Comparison of ENCODE assay signal across 19 cellular contexts in genomic region chr10:58734116-58734515, GRCh38.
A peak's percentile ranks its signal among the peaks of the same experiment; 100 is the strongest.
DNase-seq lines count a peak whose midpoint lies in the region; ATAC-seq, FAIRE-seq and TF ChIP-seq lines count a peak whose summit lies in the region.
"Had no signal": no experiment of that assay in that cellular context is flagged by ENCODE, and none has a peak within 500 bp of the region (broad histone marks: within the 10 kb centered on the region; RNA-seq: fewer than 3 reads in every experiment).

No MANE protein-coding gene starts in this region.

- no peak overlapping the region for H3K27ac ChIP-seq in H9 (ENCODE audit: insufficient read length, low read depth, low read length)
- no peak overlapping the region for H3K27ac ChIP-seq in astrocyte (ENCODE audit: low read depth, low read length)
- no peak overlapping the region for H3K27ac ChIP-seq in mesenchymal stem cell (ENCODE audit: low read length, poor library complexity, severe bottlenecking)
- H3K27ac ChIP-seq in vagina: no peak overlapping the region
- H3K27ac ChIP-seq in right cardiac atrium (ENCODE audit: low read length): no peak overlapping the region
- H3K27ac ChIP-seq: pancreas, upper lobe of left lung had no signal

- no peak overlapping the region for H4K5ac ChIP-seq in H9 (ENCODE audit: insufficient read length, low read depth, low read length)

- no peak overlapping the region for H2BK12ac ChIP-seq in H9 (ENCODE audit: insufficient read length, low read depth, low read length)
- H2BK12ac ChIP-seq in mesenchymal stem cell (ENCODE audit: low read length in 2 of 2): no peak overlapping the region

- H3K4ac ChIP-seq in H9 (ENCODE audit: low read depth, low read length) (no peak overlapping the region), mesenchymal stem cell (ENCODE audit: low read depth in 1 of 2, low read length in 2 of 2) (no peak overlapping the region)

- H3K14ac ChIP-seq in H9 (ENCODE audit: insufficient read depth, low read length) (no peak overlapping the region), mesenchymal stem cell (ENCODE audit: low read length in 2 of 2) (no peak overlapping the region)

- no peak overlapping the region for H3K23ac ChIP-seq in H9 (ENCODE audit: insufficient read length, low read depth, low read length)
- H3K23ac ChIP-seq in mesenchymal stem cell (ENCODE audit: low read length in 2 of 2): no peak overlapping the region

- H3K18ac ChIP-seq in H9 (ENCODE audit: insufficient read length, low read depth, low read length) (no peak overlapping the region), mesenchymal stem cell (ENCODE audit: low read depth in 1 of 2, low read length in 2 of 2) (no peak overlapping the region)

- H3K36me3 Mint-ChIP-seq in H9 (ENCODE audit: insufficient read depth in 1 of 3, low read depth in 3 of 3) (peaks cover 10 to 18% (median 12%) of the 10 kb centered on the region in 3 experiments), astrocyte (ENCODE audit: low read depth, unreplicated experiment) (peaks cover 21% of the 10 kb centered on the region), endothelial cell (ENCODE audit: low read depth, unreplicated experiment) (peaks cover 13% of the 10 kb centered on the region)

- H4K20me1 ChIP-seq in H9 (ENCODE audit: control insufficient read depth, insufficient read depth, insufficient read length): no peaks in the 10 kb centered on the region
- peaks cover 19% of the 10 kb centered on the region for H4K20me1 ChIP-seq in astrocyte (ENCODE audit: insufficient read depth, low read length)

- H3K79me2 ChIP-seq in H9 (ENCODE audit: insufficient read depth, low read length): no peaks in the 10 kb centered on the region
- peaks cover 14% of the 10 kb centered on the region for H3K79me2 ChIP-seq in astrocyte (ENCODE audit: insufficient read depth, low read length)

- H4K91ac ChIP-seq in H9 (ENCODE audit: insufficient read length, low read depth, low read length) (no peak overlapping the region), mesenchymal stem cell (ENCODE audit: low read length) (no peak overlapping the region)

- intact Hi-C loops in vagina (cut with DNase I): no loop called here
- intact Hi-C loops in right cardiac atrium (cut with DNase I): no loop called here

- no peaks in the 10 kb centered on the region for H3K27me3 ChIP-seq in H9 (ENCODE audit: insufficient read depth, low read length)
- no peaks in the 10 kb centered on the region for H3K27me3 ChIP-seq in astrocyte (ENCODE audit: insufficient read depth, low read length)
- no peaks in the 10 kb centered on the region for H3K27me3 ChIP-seq in mesenchymal stem cell (ENCODE audit: control insufficient read depth in 1 of 2, insufficient read depth in 1 of 2, low read length in 2 of 2)
- H3K27me3 ChIP-seq in vagina: no peaks in the 10 kb centered on the region
- H3K27me3 ChIP-seq in right cardiac atrium (ENCODE audit: control insufficient read depth, insufficient read depth): no peaks in the 10 kb centered on the region
- H3K27me3 ChIP-seq: dorsolateral prefrontal cortex, pancreas, upper lobe of left lung had no signal

- TF ChIP-seq CTCF in AG09319 (IDR thresholded peaks at IDR 0.05; ENCODE audit: low read depth, low read length) (peak; percentile 4), H9 (conservative IDR thresholded peaks at IDR 0.05) (peak; percentile 20; the same call in 1 of the 3 replicates), astrocyte (IDR thresholded peaks at IDR 0.05; ENCODE audit: insufficient read depth, low read depth, low read length) (no peak), endothelial cell (IDR thresholded peaks at IDR 0.05; ENCODE audit: unreplicated experiment) (no peak), vagina (IDR thresholded peaks at IDR 0.05) (no peak)

- no peak overlapping the region for H3K56ac ChIP-seq in H9 (ENCODE audit: insufficient read length, low read depth, low read length)

- H3K36me3 ChIP-seq in astrocyte (ENCODE audit: insufficient read depth, low read length) (no peaks in the 10 kb centered on the region), mesenchymal stem cell (ENCODE audit: control insufficient read depth in 1 of 2, insufficient read depth in 2 of 2, low read depth in 1 of 2, low read length in 2 of 2) (peaks cover 18 to 38% of the 10 kb centered on the region in 2 experiments), vagina (no peaks in the 10 kb centered on the region)
- H3K36me3 ChIP-seq: pancreas, upper lobe of left lung had no signal

- H2BK5ac ChIP-seq in H9 (ENCODE audit: insufficient read length, low read length) (no peak overlapping the region), mesenchymal stem cell (ENCODE audit: low read depth, low read length, poor library complexity, severe bottlenecking) (no peak overlapping the region)

- no peak for ATAC-seq in GM21723 (IDR thresholded peaks at IDR 0.05; ENCODE audit: unreplicated experiment)
- ATAC-seq in right cardiac atrium: no peak
- ATAC-seq: pancreas had no signal

- H3K9me3 Mint-ChIP-seq in H9 (peaks cover 23 to 25% of the 10 kb centered on the region in 2 experiments), astrocyte (ENCODE audit: unreplicated experiment) (peaks cover 18% of the 10 kb centered on the region), endothelial cell (ENCODE audit: unreplicated experiment) (peaks cover 12% of the 10 kb centered on the region)

- no CpG with 5 or more reads among the region's 5 CpGs for WGBS in H9 (ENCODE audit: extremely low coverage, insufficient read length, low lambda C conversion rate)
- WGBS in mesenchymal stem cell: 86% methylated on average over 5 of the region's 5 CpGs
- 58% methylated on average over 5 of the region's 5 CpGs for WGBS in right cardiac atrium

- H3K27me3 Mint-ChIP-seq in H9 (ENCODE audit: low read depth): no peaks in the 10 kb centered on the region; the same call in 1 of the 2 replicates
- H3K27me3 Mint-ChIP-seq in astrocyte (ENCODE audit: low read depth, unreplicated experiment): no peaks in the 10 kb centered on the region
- peaks cover 2% of the 10 kb centered on the region for H3K27me3 Mint-ChIP-seq in endothelial cell (ENCODE audit: unreplicated experiment)
- H3K27me3 Mint-ChIP-seq: B cell had no signal

- H3K79me1 ChIP-seq in H9 (ENCODE audit: insufficient read depth, low read depth, low read length, poor library complexity, severe bottlenecking): no peaks in the 10 kb centered on the region
- H3K79me1 ChIP-seq in mesenchymal stem cell (replicated peaks; ENCODE audit: low read length, poor library complexity, severe bottlenecking): peaks cover 9% of the 10 kb centered on the region

- H3K4me3 ChIP-seq in astrocyte (ENCODE audit: insufficient read depth, low read depth, low read length): no peak overlapping the region
- H3K4me3 ChIP-seq in mesenchymal stem cell (ENCODE audit: insufficient read depth in 1 of 2, low read depth in 1 of 2, low read length in 2 of 2): no peak overlapping the region
- H3K4me3 ChIP-seq in vagina: no peak overlapping the region
- H3K4me3 ChIP-seq in right cardiac atrium (ENCODE audit: low read length): no peak overlapping the region
- H3K4me3 ChIP-seq: dorsolateral prefrontal cortex, left ventricle myocardium inferior, pancreas, upper lobe of left lung had no signal

- FAIRE-seq in astrocyte (lab: Jason Lieb, UNC): peak; percentile 9
- FAIRE-seq: pancreas had no signal

- H3K23me2 ChIP-seq in H9 (ENCODE audit: insufficient read length, low read depth, low read length, poor library complexity, severe bottlenecking): no peaks in the 10 kb centered on the region

- H3T11ph ChIP-seq in H9 (ENCODE audit: low read length): no peak overlapping the region

- H3K27ac Mint-ChIP-seq in H9 (no peak overlapping the region), astrocyte (ENCODE audit: unreplicated experiment) (peak overlapping the region; percentile 4), endothelial cell (ENCODE audit: unreplicated experiment) (no peak overlapping the region)
- H3K27ac Mint-ChIP-seq: activated naive CD4-positive, alpha-beta T cell treated with anti-CD3 and anti-CD28 coated beads for 36 hours; B cell; brain; T-helper 1 cell treated with Interleukin-12 subunit alpha and Interleukin-12 subunit beta and Interleukin-4 antibody, amounts not matched to agents 30 μg/mL and 1 μg/mL, for 36 hours had no signal

- H2BK120ac ChIP-seq in H9 (ENCODE audit: low read depth, low read length, poor library complexity, severe bottlenecking): no peak overlapping the region
- no peak overlapping the region for H2BK120ac ChIP-seq in mesenchymal stem cell (ENCODE audit: low read depth, low read length)

- H2AFZ ChIP-seq in H9 (ENCODE audit: low read length) (no peak overlapping the region), astrocyte (ENCODE audit: low read depth, low read length) (no peak overlapping the region), mesenchymal stem cell (ENCODE audit: low read depth, low read length) (no peak overlapping the region)

- H2BK20ac ChIP-seq in H9 (ENCODE audit: low read depth, low read length, poor library complexity, severe bottlenecking): no peak overlapping the region

- H4K8ac ChIP-seq in H9 (replicated peaks; ENCODE audit: insufficient read length, low read depth, low read length) (no peak overlapping the region), mesenchymal stem cell (ENCODE audit: low read length) (no peak overlapping the region)

- H3K4me2 ChIP-seq in H9 (ENCODE audit: insufficient read depth, insufficient read length, low read length): no peak overlapping the region
- peak overlapping the region; percentile 47 for H3K4me2 ChIP-seq in astrocyte (ENCODE audit: low read length)
- H3K4me2 ChIP-seq in mesenchymal stem cell (ENCODE audit: low read length, poor library complexity, severe bottlenecking): no peak overlapping the region

- no peak for TF ChIP-seq POLR2A in vagina (IDR thresholded peaks at IDR 0.05)

- H3K9ac ChIP-seq in H9 (ENCODE audit: extremely low read depth, insufficient read length, low read length) (no peak overlapping the region), astrocyte (ENCODE audit: low read length) (no peak overlapping the region), mesenchymal stem cell (ENCODE audit: low read length) (peak overlapping the region; percentile 39)

- H2AK5ac ChIP-seq in H9 (ENCODE audit: insufficient read length, low read length) (no peak overlapping the region), mesenchymal stem cell (ENCODE audit: low read length, severe bottlenecking) (no peak overlapping the region)

- no peaks in the 10 kb centered on the region for H3K4me1 Mint-ChIP-seq in H9
- peaks cover 2% of the 10 kb centered on the region for H3K4me1 Mint-ChIP-seq in astrocyte (ENCODE audit: low read depth, unreplicated experiment)
- H3K4me1 Mint-ChIP-seq in endothelial cell (ENCODE audit: unreplicated experiment): no peaks in the 10 kb centered on the region
- H3K4me1 Mint-ChIP-seq: B cell had no signal

- no peaks in the 10 kb centered on the region for H3K4me1 ChIP-seq in H9 (ENCODE audit: insufficient read depth, low read length)
- peaks cover 8% of the 10 kb centered on the region for H3K4me1 ChIP-seq in astrocyte (ENCODE audit: insufficient read depth, low read length)
- H3K4me1 ChIP-seq in mesenchymal stem cell (ENCODE audit: control insufficient read depth, insufficient read depth, low read depth, low read length): peaks cover 4% of the 10 kb centered on the region
- no peaks in the 10 kb centered on the region for H3K4me1 ChIP-seq in vagina
- H3K4me1 ChIP-seq in right cardiac atrium (ENCODE audit: control insufficient read depth, insufficient read depth, low read length): peaks cover 1% of the 10 kb centered on the region
- H3K4me1 ChIP-seq: left ventricle myocardium inferior, upper lobe of left lung had no signal

- no peak overlapping the region for H3K4me3 Mint-ChIP-seq in H9
- H3K4me3 Mint-ChIP-seq in astrocyte (ENCODE audit: unreplicated experiment): no peak overlapping the region
- H3K4me3 Mint-ChIP-seq in endothelial cell (ENCODE audit: unreplicated experiment): no peak overlapping the region
- H3K4me3 Mint-ChIP-seq: activated naive CD4-positive, alpha-beta T cell treated with anti-CD3 and anti-CD28 coated beads for 36 hours; B cell; brain; T-helper 1 cell treated with Interleukin-12 subunit alpha and Interleukin-12 subunit beta and Interleukin-4 antibody, amounts not matched to agents 30 μg/mL and 1 μg/mL, for 36 hours had no signal

- H3K9me3 ChIP-seq in H9 (ENCODE audit: control insufficient read depth, low read depth, low read length) (peaks cover 17% of the 10 kb centered on the region), astrocyte (ENCODE audit: insufficient read depth, low read depth, low read length) (no peaks in the 10 kb centered on the region), mesenchymal stem cell (ENCODE audit: control insufficient read depth, low read length) (peaks cover 29% of the 10 kb centered on the region), vagina (no peaks in the 10 kb centered on the region), right cardiac atrium (ENCODE audit: control insufficient read depth, low read length) (no peaks in the 10 kb centered on the region)
- H3K9me3 ChIP-seq: pancreas had no signal

- H2BK15ac ChIP-seq in H9 (ENCODE audit: low read depth, low read length) (no peak overlapping the region), mesenchymal stem cell (ENCODE audit: low read depth, poor library complexity, severe bottlenecking) (no peak overlapping the region)

- DNase-seq in AG09319 (ENCODE audit: extremely low read depth, low read depth) (peak; percentile 38), H9 (no peak), astrocyte (ENCODE audit: low read depth) (peak; percentile 80), mesenchymal stem cell (no peak), endothelial cell (ENCODE audit: low spot score) (no peak), vagina (ENCODE audit: extremely low spot score in 2 of 2) (no peak), right cardiac atrium (no peak)
- DNase-seq: activated CD8-positive, alpha-beta memory T cell treated with anti-CD3 and anti-CD28 coated beads, Interleukin-2, amount 50 U/mL, for 4 hours; activated naive CD4-positive, alpha-beta T cell treated with anti-CD3 and anti-CD28 coated beads for 36 hours; dorsolateral prefrontal cortex; left ventricle myocardium inferior; NCI-H748 treated with DMSO at 0.1 percent for 48 hours; pancreas; stimulated activated naive CD4-positive, alpha-beta T cell treated with Interleukin-2 at 50 U/mL for 16 hours; upper lobe of left lung had no signal

Comparison
In these comparisons a context has a peak if more than half of its experiments do, and no peak if none do; other contexts are left out.
1. DNase-seq: peak in AG09319 (single experiment) and astrocyte (single experiment); none in H9 (single experiment), mesenchymal stem cell (single experiment), endothelial cell (single experiment), vagina (0 of 2) and right cardiac atrium (0 of 3).
2. CTCF ChIP-seq: peak in AG09319 (single experiment) and H9 (single experiment); none in astrocyte (single experiment), endothelial cell (single experiment) and vagina (0 of 3).